In genomic region chr20:33654680-33655161, GRCh38 we compare ENCODE assay signal across 16 cellular contexts. TPM values are rescaled to one million over a fixed set of nuclear protein-coding genes. Genes with fewer than 3 reads are reported as not detected.
DNase-seq lines count a peak whose midpoint lies in the region; ATAC-seq and TF ChIP-seq lines count a peak whose summit lies in the region.
"Had no signal": no experiment of that assay in that cellular context is flagged by ENCODE, and none has a peak within 500 bp of the region (broad histone marks: within the 10 kb centered on the region; RNA-seq: fewer than 3 reads in every experiment).

No MANE protein-coding gene starts in this region.

- H3K27me3 Mint-ChIP-seq in natural killer cell treated with Interleukin-12 subunit alpha and Interleukin-12 subunit beta and Interleukin-15 and Interleukin-18, amount 100 ng/mL, for 72 hours, result no peaks in the 10 kb centered on the region
- no peaks in the 10 kb centered on the region for H3K27me3 Mint-ChIP-seq in natural killer cell (ENCODE audit: low read depth in 2 of 2)
- H3K27me3 Mint-ChIP-seq: activated CD8-positive, alpha-beta memory T cell treated with anti-CD3 and anti-CD28 coated beads, Interleukin-2, amount 10 ng/mL, durations not matched to agents 7 days and 5 days had no signal

- H3K9me3 Mint-ChIP-seq in natural killer cell treated with Interleukin-12 subunit alpha and Interleukin-12 subunit beta and Interleukin-15 and Interleukin-18, amount 100 ng/mL, for 72 hours, result no peaks in the 10 kb centered on the region
- no peaks in the 10 kb centered on the region for H3K9me3 Mint-ChIP-seq in natural killer cell
- H3K9me3 Mint-ChIP-seq: activated naive CD4-positive, alpha-beta T cell treated with anti-CD3 and anti-CD28 coated beads for 36 hours had no signal

- no peak for TF ChIP-seq EP300 in stomach (IDR thresholded peaks at IDR 0.05)

- H3K4me1 Mint-ChIP-seq in natural killer cell treated with Interleukin-12 subunit alpha and Interleukin-12 subunit beta and Interleukin-15 and Interleukin-18, amount 100 ng/mL, for 72 hours (ENCODE audit: low read depth in 2 of 2), result peaks cover 0 to 5% of the 10 kb centered on the region in 2 donors
- peaks cover 0 to 5% of the 10 kb centered on the region in 2 donors for H3K4me1 Mint-ChIP-seq in natural killer cell

- peak; percentile 42 for DNase-seq in natural killer cell treated with Interleukin-12 subunit alpha and Interleukin-12 subunit beta and Interleukin-15 and Interleukin-18, amount 100 ng/mL, for 72 hours (ENCODE audit: low spot score)
- DNase-seq in natural killer cell (no peak), SJCRH30 (peak; percentile 10 to 11), mesenteric fat pad (ENCODE audit: low spot score) (peak; percentile 75), stomach (no peak), AML-193 (lab: John Stamatoyannopoulos, UW) (no peak), NCI-H446 (lab: John Stamatoyannopoulos, UW) (no peak)
- DNase-seq: activated naive CD4-positive, alpha-beta T cell treated with anti-CD3 and anti-CD28 coated beads for 36 hours; psoas muscle; WERI-Rb-1 had no signal

- intact Hi-C loops in natural killer cell (cut with micrococcal nuclease), result no loop called here
- intact Hi-C loops in stomach (cut with DNase I; ENCODE audit: low total_unique reads), result loop anchor here (5.0 kb wide), 1 partner anchor 202 kb away; no protein-coding TSS in a partner anchor

- ATAC-seq in natural killer cell treated with Interleukin-12 subunit alpha and Interleukin-12 subunit beta and Interleukin-15 and Interleukin-18, amount 100 ng/mL, for 72 hours, result no peak
- ATAC-seq in natural killer cell, result no peak
- ATAC-seq in HG02852 (IDR thresholded peaks at IDR 0.05; ENCODE audit: unreplicated experiment), result no peak
- ATAC-seq: activated CD8-positive, alpha-beta memory T cell treated with anti-CD3 and anti-CD28 coated beads, Interleukin-2, amount 10 ng/mL, durations not matched to agents 7 days and 5 days had no signal

- H3K27ac Mint-ChIP-seq in natural killer cell treated with Interleukin-12 subunit alpha and Interleukin-12 subunit beta and Interleukin-15 and Interleukin-18, amount 100 ng/mL, for 72 hours, result no peak overlapping the region
- H3K27ac Mint-ChIP-seq in natural killer cell, result no peak overlapping the region
- H3K27ac Mint-ChIP-seq: activated CD8-positive, alpha-beta memory T cell treated with anti-CD3 and anti-CD28 coated beads, Interleukin-2, amount 10 ng/mL, durations not matched to agents 7 days and 5 days; activated naive CD4-positive, alpha-beta T cell treated with anti-CD3 and anti-CD28 coated beads for 36 hours had no signal

- no peaks in the 10 kb centered on the region for H3K36me3 Mint-ChIP-seq in natural killer cell treated with Interleukin-12 subunit alpha and Interleukin-12 subunit beta and Interleukin-15 and Interleukin-18, amount 100 ng/mL, for 72 hours
- H3K36me3 Mint-ChIP-seq in natural killer cell, result no peaks in the 10 kb centered on the region
- H3K36me3 Mint-ChIP-seq: activated CD8-positive, alpha-beta memory T cell treated with anti-CD3 and anti-CD28 coated beads, Interleukin-2, amount 10 ng/mL, durations not matched to agents 7 days and 5 days had no signal

- H3K27ac ChIP-seq in SJCRH30 (no peak overlapping the region), stomach (peak overlapping the region; percentile 65 to 80 (median 70))
- H3K27ac ChIP-seq: psoas muscle, WERI-Rb-1 had no signal

- no peak overlapping the region for H3K4me3 Mint-ChIP-seq in natural killer cell treated with Interleukin-12 subunit alpha and Interleukin-12 subunit beta and Interleukin-15 and Interleukin-18, amount 100 ng/mL, for 72 hours
- no peak overlapping the region for H3K4me3 Mint-ChIP-seq in natural killer cell
- H3K4me3 Mint-ChIP-seq: activated CD8-positive, alpha-beta memory T cell treated with anti-CD3 and anti-CD28 coated beads, Interleukin-2, amount 10 ng/mL, durations not matched to agents 7 days and 5 days; activated naive CD4-positive, alpha-beta T cell treated with anti-CD3 and anti-CD28 coated beads for 36 hours had no signal

- no peak overlapping the region for H3K4me3 ChIP-seq in SJCRH30
- H3K4me3 ChIP-seq in stomach, result no peak overlapping the region
- H3K4me3 ChIP-seq: psoas muscle, upper lobe of left lung had no signal

- H3K4me1 ChIP-seq in SJCRH30 (no peaks in the 10 kb centered on the region), stomach (peaks cover 33 to 48% (median 43%) of the 10 kb centered on the region in 4 donors)

- no peak for TF ChIP-seq POLR2A in stomach (IDR thresholded peaks at IDR 0.05)

- no peaks in the 10 kb centered on the region for H3K27me3 ChIP-seq in SJCRH30
- no peaks in the 10 kb centered on the region for H3K27me3 ChIP-seq in stomach
- H3K27me3 ChIP-seq: upper lobe of left lung had no signal

- H3K9me3 ChIP-seq in SJCRH30 (replicated peaks) (no peaks in the 10 kb centered on the region), stomach (no peaks in the 10 kb centered on the region)
- H3K9me3 ChIP-seq: psoas muscle, upper lobe of left lung had no signal

- WGBS in stomach, 5 donors, result 50 to 67% (median 53%) methylated on average over 14 of the region's 14 CpGs

- TF ChIP-seq CTCF in natural killer cell (IDR thresholded peaks at IDR 0.05) (no peak), stomach (IDR thresholded peaks at IDR 0.05) (no peak)

- H3K36me3 ChIP-seq in SJCRH30, result peaks cover 5% of the 10 kb centered on the region; the same call in 1 of the 2 replicates
- H3K36me3 ChIP-seq in stomach, result peaks cover 18 to 38% (median 34%) of the 10 kb centered on the region in 4 donors

RNA-seq across cellular contexts. Expression of gene C20orf144, which starts 7.4 kb away (rescaled TPM):
- under 1 TPM; 0.12 to 0.81 TPM for total RNA-seq in natural killer cell treated with Interleukin-12 subunit alpha and Interleukin-12 subunit beta and Interleukin-15 and Interleukin-18, amount 100 ng/mL, for 72 hours
- total RNA-seq in natural killer cell, result under 1 TPM; 0.25 to 0.41 (median 0.33) TPM
- 0.38 and 0.42 TPM in 2 replicates for total RNA-seq in SJCRH30 (2014; rRNA removed; shearing (Covaris generic))
- not detected for total RNA-seq in mesenteric fat pad
- total RNA-seq in stomach, result not detected
- polyA plus RNA-seq in stomach, result under 1 TPM in 2 of 3 donors, not detected in 1; 0.19 to 0.31 TPM
- total RNA-seq: bronchial epithelial cell, psoas muscle, SK-MEL-5, upper lobe of left lung had no signal

RNA-seq across cellular contexts. Expression of gene ACTL10, which starts 12.0 kb away (rescaled TPM):
- 1 to 10 TPM; 1.7 to 4.3 TPM for total RNA-seq in natural killer cell treated with Interleukin-12 subunit alpha and Interleukin-12 subunit beta and Interleukin-15 and Interleukin-18, amount 100 ng/mL, for 72 hours
- total RNA-seq in natural killer cell, result 1 to 10 TPM in 2 of 3 donors, under 1 TPM in 1; 0.80 to 2.2 (median 1.1) TPM
- 0.10 TPM in 1 of 2 replicates, not detected in the other for total RNA-seq in SJCRH30 (2014; rRNA removed; shearing (Covaris generic))
- total RNA-seq in mesenteric fat pad, result 0.93 TPM
- total RNA-seq in stomach, result 10 to 100 TPM in 1 of 5 donors, 1 to 10 TPM in 3, not detected in 1; 1.1 to 12.3 (median 1.3) TPM
- 1 to 10 TPM; 1.4 to 2.9 (median 2.4) TPM for polyA plus RNA-seq in stomach
- total RNA-seq: G401, SK-MEL-5 had no signal

RNA-seq across cellular contexts. Expression of gene NECAB3, which starts 19.5 kb away (rescaled TPM):
- 10 to 100 TPM; 16.9 to 29.5 TPM for total RNA-seq in natural killer cell treated with Interleukin-12 subunit alpha and Interleukin-12 subunit beta and Interleukin-15 and Interleukin-18, amount 100 ng/mL, for 72 hours
- total RNA-seq in natural killer cell (10 to 100 TPM in 2 of 3 donors, 1 to 10 TPM in 1; 9.7 to 18.1 (median 13.4) TPM), mesenteric fat pad (22.5 TPM), stomach (100 to 1,000 TPM in 3 of 5 donors, 10 to 100 TPM in 2; 28.1 to 335 (median 113) TPM)
- total RNA-seq in SJCRH30 (2014; rRNA removed; shearing (Covaris generic)), result 28.2 and 30.8 TPM in 2 replicates
- 10 to 100 TPM; 31.4 to 60.0 (median 51.3) TPM for polyA plus RNA-seq in stomach

RNA-seq across cellular contexts. Expression of gene E2F1, which starts 31.5 kb away (rescaled TPM):
- 100 to 1,000 TPM in 1 of 2 donors, 10 to 100 TPM in 1; 45.4 to 123 TPM for total RNA-seq in natural killer cell treated with Interleukin-12 subunit alpha and Interleukin-12 subunit beta and Interleukin-15 and Interleukin-18, amount 100 ng/mL, for 72 hours
- total RNA-seq in natural killer cell, result 1 to 10 TPM; 4.6 to 5.6 (median 4.7) TPM
- total RNA-seq in SJCRH30 (2014; rRNA removed; shearing (Covaris generic)), result 103 and 112 TPM in 2 replicates
- total RNA-seq in mesenteric fat pad, result 2.3 TPM
- total RNA-seq in stomach, result 10 to 100 TPM in 2 of 5 donors, 1 to 10 TPM in 3; 2.3 to 24.9 (median 4.2) TPM
- polyA plus RNA-seq in stomach, result 1 to 10 TPM; 2.3 to 8.1 (median 4.9) TPM

Comparison
In these comparisons a context has a peak if more than half of its experiments do, and no peak if none do; other contexts are left out.
1. DNase-seq: peak in natural killer cell treated with Interleukin-12 subunit alpha and Interleukin-12 subunit beta and Interleukin-15 and Interleukin-18, amount 100 ng/mL, for 72 hours (single experiment), SJCRH30 (2 of 2) and mesenteric fat pad (single experiment); none in natural killer cell (single experiment), stomach (single experiment), AML-193 (0 of 2) and NCI-H446 (0 of 2).